ENCODE assay signal across 24 cellular contexts in the genomic region with DNA sequence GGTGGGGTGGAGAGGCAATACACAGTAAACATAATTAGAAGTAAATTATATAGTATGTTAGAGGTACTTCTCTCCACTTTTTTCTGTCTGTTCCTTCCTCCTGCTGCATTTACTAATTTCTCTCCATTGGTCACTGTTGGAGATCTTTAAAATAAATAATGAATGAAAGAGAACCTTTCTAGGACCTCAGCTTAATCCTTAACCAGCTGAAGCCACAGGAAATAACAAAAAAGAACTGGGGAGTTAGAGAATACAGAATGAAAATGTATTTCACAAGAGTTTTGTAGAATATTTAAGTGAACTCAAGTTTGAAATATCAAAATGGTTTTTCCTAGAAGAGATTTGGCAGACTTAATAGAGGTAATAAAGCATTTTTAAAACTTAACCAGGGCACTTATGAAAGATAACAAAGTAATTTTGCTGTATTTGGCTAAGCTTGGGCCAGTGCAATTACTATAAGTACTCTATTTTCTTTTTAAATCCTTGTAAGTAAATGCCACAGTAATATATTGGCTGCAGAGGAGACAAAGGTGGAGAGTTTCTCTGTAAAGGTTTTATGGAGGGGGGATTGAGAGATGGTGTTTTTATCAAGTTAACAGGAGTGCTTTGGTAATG.
DNase-seq lines count a peak whose midpoint lies in the region; ATAC-seq, FAIRE-seq and TF ChIP-seq lines count a peak whose summit lies in the region.
"Had no signal": no experiment of that assay in that cellular context is flagged by ENCODE, and none has a peak within 500 bp of the region (broad histone marks: within the 10 kb centered on the region; RNA-seq: fewer than 3 reads in every experiment).

No MANE protein-coding gene starts in this region.

- H3K36me3 ChIP-seq in HepG2 (replicated peaks in 1 of 2; ENCODE audit: control insufficient read depth in 1 of 2, insufficient read depth in 2 of 2, low read length in 2 of 2) (no peaks in the 10 kb centered on the region), right lobe of liver (no peaks in the 10 kb centered on the region), Loucy (ENCODE audit: insufficient read depth, low read length) (no peaks in the 10 kb centered on the region; the same call in 1 of the 2 replicates), thyroid gland (no peaks in the 10 kb centered on the region), WERI-Rb-1 (no peaks in the 10 kb centered on the region)
- H3K36me3 ChIP-seq: adrenal gland, heart right ventricle, SJSA1, upper lobe of left lung had no signal

- TF ChIP-seq RAD21 in HepG2 (CRISPR knock-in tag; IDR thresholded peaks at IDR 0.05): no peak

- H3K27ac ChIP-seq in HepG2 (ENCODE audit: extremely low read length, insufficient read depth, low read length): no peak overlapping the region
- no peak overlapping the region for H3K27ac ChIP-seq in right lobe of liver
- H3K27ac ChIP-seq in thyroid gland: no peak overlapping the region
- H3K27ac ChIP-seq in WERI-Rb-1: no peak overlapping the region
- H3K27ac ChIP-seq: adrenal gland, epithelial cell of prostate, heart right ventricle, SJSA1, upper lobe of left lung had no signal

- no peaks in the 10 kb centered on the region for H3K9me2 ChIP-seq in Loucy (replicated peaks; ENCODE audit: low read depth, low read length)

- POLR2A ChIA-PET in HepG2 (lab: Yijun Ruan, JAX) (no interaction called here), WTC11 (lab: Charles Lee) (interaction anchor here (0.6 kb wide), 1 partner anchor 1424 kb away, joined by 3 read pairs; no protein-coding TSS in a partner anchor)

- no peaks in the 10 kb centered on the region for H3F3A ChIP-seq in Loucy (ENCODE audit: low read depth)

- DNase-seq in HepG2 (ENCODE audit: low spot score) (no peak), right lobe of liver (no peak), WTC11 (ENCODE audit: low spot score) (no peak), NCI-H524 (lab: John Stamatoyannopoulos, UW) (no peak), thyroid gland (no peak), WERI-Rb-1 (no peak)
- DNase-seq: activated CD4-positive, alpha-beta T cell treated with anti-CD3 and anti-CD28 coated beads for 48 hours; activated naive CD4-positive, alpha-beta T cell treated with Interleukin-2 at 50 U/mL for 16 hours; activated T-cell treated with anti-CD3 and anti-CD28 coated beads, Interleukin-2, amount 50 U/mL, for 72 hours; adrenal gland; heart right ventricle; left colon; small intestine; stimulated activated CD4-positive, alpha-beta T cell treated with anti-CD3 and anti-CD28 coated beads, Interleukin-2, amount 100 ng/mL, for 24 hours; T-helper 17 cell; upper lobe of left lung had no signal

- H2AFZ ChIP-seq in HepG2 (ENCODE audit: low read length) (no peak overlapping the region), Loucy (ENCODE audit: low read length) (no peak overlapping the region)

- no TSS peak for BruUV-seq in HepG2 (replicated peaks; lab: Mats Ljungman, UMichigan)

- TF ChIP-seq EP300 in HepG2 (IDR thresholded peaks at IDR 0.05; ENCODE audit: low read depth in 2 of 2, low read length in 2 of 2): no peak; a peak in 1 of 4 replicates
- no peak for TF ChIP-seq EP300 in HepG2 (CRISPR knock-in tag; IDR thresholded peaks at IDR 0.05; ENCODE audit: borderline replicate concordance)

- H3K27me3 Mint-ChIP-seq in WTC11 (ENCODE audit: low read depth): no peaks in the 10 kb centered on the region; the same call in 1 of the 2 replicates
- H3K27me3 Mint-ChIP-seq: B cell, brain, T-helper 17 cell had no signal

- FAIRE-seq in HepG2 (lab: Jason Lieb, UNC): no peak
- FAIRE-seq: GM12892 had no signal

- H3K4me3 ChIP-seq in HepG2 (replicated peaks in 1 of 3; ENCODE audit: insufficient read depth in 1 of 3, low read depth in 2 of 3, low read length in 3 of 3): no peak overlapping the region
- H3K4me3 ChIP-seq in right lobe of liver: no peak overlapping the region
- no peak overlapping the region for H3K4me3 ChIP-seq in Loucy (ENCODE audit: low read length, poor library complexity, severe bottlenecking)
- no peak overlapping the region for H3K4me3 ChIP-seq in thyroid gland (replicated peaks in 1 of 3)
- H3K4me3 ChIP-seq in WERI-Rb-1 (ENCODE audit: low read depth, low read length): no peak overlapping the region
- H3K4me3 ChIP-seq: adrenal gland, heart right ventricle, SJSA1, upper lobe of left lung had no signal

- H3K4me1 Mint-ChIP-seq in WTC11: peaks cover 14% of the 10 kb centered on the region
- H3K4me1 Mint-ChIP-seq: B cell, T-helper 17 cell had no signal

- ATAC-seq in HepG2 (no peak), right lobe of liver (no peak), WTC11 (no peak), HG03135 (IDR thresholded peaks at IDR 0.05; ENCODE audit: unreplicated experiment) (no peak)
- ATAC-seq: activated T-cell treated with anti-CD3 and anti-CD28 coated beads, Interleukin-2, amount 50 U/mL, for 72 hours; heart right ventricle; left colon; Panc1; T-helper 17 cell had no signal

- no peak overlapping the region for H3K9ac ChIP-seq in HepG2 (ENCODE audit: insufficient read depth, low read depth, low read length)
- no peak overlapping the region for H3K9ac ChIP-seq in Loucy (ENCODE audit: low read depth, low read length, poor library complexity, severe bottlenecking)

- H3K4me2 ChIP-seq in HepG2 (ENCODE audit: low read depth, low read length): no peak overlapping the region
- H3K4me2 ChIP-seq in Loucy (ENCODE audit: low read depth, low read length, poor library complexity, severe bottlenecking): peak overlapping the region; percentile 19

- H3K36me3 Mint-ChIP-seq in WTC11: peaks cover 23% of the 10 kb centered on the region

- H3K9me3 ChIP-seq in HepG2 (ENCODE audit: low read length) (peaks cover 3% of the 10 kb centered on the region), right lobe of liver (peaks cover 0 to 6% (median 0%) of the 10 kb centered on the region in 4 donors), Loucy (ENCODE audit: insufficient read depth, low read depth, low read length) (peaks cover 4% of the 10 kb centered on the region; the same call in 1 of the 2 replicates), thyroid gland (no peaks in the 10 kb centered on the region), WERI-Rb-1 (ENCODE audit: severe bottlenecking) (peaks cover 5% of the 10 kb centered on the region)
- H3K9me3 ChIP-seq: adrenal gland, SJSA1 had no signal

- CTCF ChIA-PET in HepG2 (lab: Yijun Ruan, JAX; ENCODE audit: low intra/inter-chr PET ratio, low total read pairs) (no interaction called here), WTC11 (lab: Charles Lee) (interaction anchor here (0.6 to 0.7 kb wide), 2 partner anchors 176 to 190 kb away, joined by 3 read pairs; no protein-coding TSS in a partner anchor)

- H4K20me1 ChIP-seq in HepG2 (ENCODE audit: insufficient read depth, low read length) (no peaks in the 10 kb centered on the region), Loucy (ENCODE audit: insufficient read depth, low read length, poor library complexity, severe bottlenecking) (no peaks in the 10 kb centered on the region)

- in situ Hi-C loops in HepG2 (cut with HindIII; ENCODE audit: extremely low pct_ligation_motif_present, low pct_unique_long_range_greater_than_20kb): no loop called here

- TF ChIP-seq CTCF in HepG2 (CRISPR knock-in tag; IDR thresholded peaks at IDR 0.05) (no peak), right lobe of liver (IDR thresholded peaks at IDR 0.05) (no peak), Loucy (conservative IDR thresholded peaks at IDR 0.05; ENCODE audit: low read length) (no peak), WTC11 (IDR thresholded peaks at IDR 0.05) (no peak), thyroid gland (IDR thresholded peaks at IDR 0.05) (no peak), WERI-Rb-1 (IDR thresholded peaks at IDR 0.05; ENCODE audit: low read depth, low read length) (no peak)

- no peak overlapping the region for H3K4me3 Mint-ChIP-seq in WTC11
- H3K4me3 Mint-ChIP-seq: activated T-cell treated with anti-CD3 and anti-CD28 coated beads, Interleukin-2, amount 50 U/mL, for 72 hours; B cell; brain; T-helper 17 cell had no signal

- H3K27me3 ChIP-seq in HepG2 (ENCODE audit: control insufficient read depth in 1 of 2, insufficient read depth in 2 of 2, low read length in 2 of 2) (no peaks in the 10 kb centered on the region), right lobe of liver (no peaks in the 10 kb centered on the region), Loucy (ENCODE audit: insufficient read depth, low read length, poor library complexity, severe bottlenecking) (no peaks in the 10 kb centered on the region), thyroid gland (no peaks in the 10 kb centered on the region), WERI-Rb-1 (ENCODE audit: insufficient read depth, low read depth, severe bottlenecking) (no peaks in the 10 kb centered on the region)
- H3K27me3 ChIP-seq: adrenal gland, heart right ventricle, SJSA1, upper lobe of left lung had no signal

- peak overlapping the region; percentile 81 for H3K27ac Mint-ChIP-seq in WTC11
- H3K27ac Mint-ChIP-seq: activated T-cell treated with anti-CD3 and anti-CD28 coated beads, Interleukin-2, amount 50 U/mL, for 72 hours; B cell; T-helper 17 cell had no signal

- TF ChIP-seq POLR2A in HepG2 (IDR thresholded peaks at IDR 0.05; ENCODE audit: insufficient read depth in 1 of 2, low read depth in 2 of 2, low read length in 2 of 2) (no peak), right lobe of liver (IDR thresholded peaks at IDR 0.05) (no peak), thyroid gland (IDR thresholded peaks at IDR 0.05) (no peak)

- no peaks in the 10 kb centered on the region for H3K79me2 ChIP-seq in HepG2 (ENCODE audit: insufficient read depth, low read length)
- H3K79me2 ChIP-seq in Loucy (ENCODE audit: insufficient read depth, low read length): no peaks in the 10 kb centered on the region

- peaks cover 23% of the 10 kb centered on the region for H3K9me3 Mint-ChIP-seq in WTC11

- intact Hi-C loops in HepG2 (cut with micrococcal nuclease; ENCODE audit: unreplicated experiment) (loop anchor here (5.0 kb wide), 1 partner anchor 648 kb away; no protein-coding TSS in a partner anchor), right lobe of liver (cut with DNase I) (no loop called here), thyroid gland (cut with DNase I) (no loop called here)

- H3K4me1 ChIP-seq in HepG2 (ENCODE audit: insufficient read depth, low read length): peaks cover 19% of the 10 kb centered on the region
- no peaks in the 10 kb centered on the region for H3K4me1 ChIP-seq in right lobe of liver
- peaks cover 13% of the 10 kb centered on the region for H3K4me1 ChIP-seq in Loucy (ENCODE audit: insufficient read depth, low read length, poor library complexity, severe bottlenecking)
- H3K4me1 ChIP-seq in thyroid gland: peaks cover 0 to 4% of the 10 kb centered on the region in 2 donors
- H3K4me1 ChIP-seq: adrenal gland, heart right ventricle, SJSA1, upper lobe of left lung had no signal

TF ChIP-seq in HepG2, 621 proteins besides CTCF, POLR2A, EP300 and RAD21 (continues in another document):
- no peak for TF ChIP-seq NKX3-1 (CRISPR knock-in tag; IDR thresholded peaks at IDR 0.05)
